ENCODE assay signal across 26 cellular contexts in the genomic region with DNA sequence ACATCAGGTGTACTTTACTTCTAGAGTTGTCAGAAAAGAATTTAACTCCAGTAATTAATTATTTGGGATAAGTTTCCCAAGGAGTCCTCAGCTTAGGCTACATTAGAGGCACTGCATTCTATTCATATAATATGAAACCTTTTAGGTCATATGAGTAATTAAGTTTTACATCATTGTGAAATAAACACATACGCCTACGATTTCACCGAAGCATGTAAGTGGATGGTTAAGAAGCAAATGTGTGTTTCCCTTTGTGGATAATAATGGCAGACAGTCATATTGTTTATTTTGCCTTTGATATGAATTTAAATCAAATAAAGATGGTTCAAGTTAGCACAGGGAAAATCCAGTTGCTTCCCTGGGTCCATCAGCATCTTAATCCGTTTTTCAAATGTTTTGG.
"Had no signal": no experiment of that assay in that cellular context is flagged by ENCODE, and none has a peak within 500 bp of the region (broad histone marks: within the 10 kb centered on the region; RNA-seq: fewer than 3 reads in every experiment).

No MANE protein-coding gene starts in this region.

- H3K9ac ChIP-seq: KMS-11 had no signal

- H3K27me3 ChIP-seq: SJCRH30 had no signal

- DNase-seq: Karpas-422, KBM-7, MM.1S, MV-4-11, NCI-H1092, NCI-H1105, NCI-H1417 treated with DMSO at 0.1 percent for 48 hours, NCI-H1436 treated with DMSO at 0.1 percent for 48 hours, NCI-H1694 treated with DMSO at 0.1 percent for 48 hours, NCI-H187 treated with DMSO at 0.1 percent for 48 hours, NCI-H2029, NCI-H2081, NCI-H2171 treated with DMSO at 0.1 percent for 48 hours, NCI-H2227 treated with DMSO at 0.1 percent for 48 hours, NCI-H345, NCI-H446, NCI-H524 treated with DMSO at 0.1 percent for 48 hours, NCI-H526 treated with DMSO at 0.1 percent for 48 hours, NCI-H774, SHP77, SIG-M5, SJCRH30 had no signal

- H3K4me2 ChIP-seq: KMS-11, PC-9 had no signal

- H3K4me3 ChIP-seq: PC-9, SJCRH30, SK-N-MC had no signal

- H2AFZ ChIP-seq: PC-9 had no signal

- H3K9me3 ChIP-seq: SJCRH30 had no signal

- H3K4me1 ChIP-seq: SJCRH30 had no signal

- H3K36me3 ChIP-seq: SJCRH30 had no signal

- H3K27ac ChIP-seq: KMS-11, PC-9, RWPE1, SJCRH30, SK-N-MC had no signal
